Comparison of ENCODE assay signal across 25 cellular contexts in the genomic region with DNA sequence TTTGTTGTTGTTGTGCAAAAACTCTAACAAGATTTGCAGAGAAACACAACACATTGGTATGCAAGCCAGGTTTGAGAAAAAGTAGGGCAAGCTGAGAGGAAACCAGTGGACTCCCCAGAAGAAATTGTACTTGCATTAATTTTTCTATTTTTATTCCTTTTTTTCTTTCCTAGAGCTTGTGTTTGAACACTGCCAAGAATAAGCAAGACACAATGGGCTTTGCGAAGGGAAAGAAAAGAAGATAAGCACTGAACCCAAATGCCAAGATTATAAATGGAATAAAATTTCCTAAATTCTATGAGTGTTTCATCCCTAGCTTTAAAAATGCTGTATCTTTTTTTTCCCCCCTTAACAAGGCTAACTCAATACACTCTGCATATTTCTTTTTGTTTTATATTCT. TPM values are rescaled to one million over a fixed set of nuclear protein-coding genes. Genes with fewer than 3 reads are reported as not detected.
DNase-seq lines count a peak whose midpoint lies in the region; ATAC-seq and TF ChIP-seq lines count a peak whose summit lies in the region.
"Had no signal": no experiment of that assay in that cellular context is flagged by ENCODE, and none has a peak within 500 bp of the region (broad histone marks: within the 10 kb centered on the region; RNA-seq: fewer than 3 reads in every experiment).

No MANE protein-coding gene starts in this region.

- H3K9ac ChIP-seq in mesenchymal stem cell (ENCODE audit: low read length) = no peak overlapping the region

- no peaks in the 10 kb centered on the region for H3K27me3 ChIP-seq in mesenchymal stem cell (ENCODE audit: control insufficient read depth in 1 of 2, insufficient read depth in 1 of 2, low read length in 2 of 2)
- H3K27me3 ChIP-seq: adrenal gland, gastrocnemius medialis, suprapubic skin had no signal

- H3K4me1 ChIP-seq in mesenchymal stem cell (ENCODE audit: control insufficient read depth, insufficient read depth, low read depth, low read length) = peaks cover 1% of the 10 kb centered on the region
- H3K4me1 ChIP-seq: adrenal gland, gastrocnemius medialis, suprapubic skin had no signal

- H3K79me1 ChIP-seq in mesenchymal stem cell (replicated peaks; ENCODE audit: low read length, poor library complexity, severe bottlenecking) = no peaks in the 10 kb centered on the region

- no peak overlapping the region for H2BK15ac ChIP-seq in mesenchymal stem cell (ENCODE audit: low read depth, poor library complexity, severe bottlenecking)

- no peak overlapping the region for H3K23ac ChIP-seq in mesenchymal stem cell (ENCODE audit: low read length in 2 of 2)

- TF ChIP-seq CTCF in Calu3 (IDR thresholded peaks at IDR 0.05; ENCODE audit: unreplicated experiment) = no peak

- H2BK12ac ChIP-seq in mesenchymal stem cell (ENCODE audit: low read length in 2 of 2) = no peak overlapping the region

- CTCF ChIA-PET in activated CD4-positive, alpha-beta T cell treated with anti-CD3 and anti-CD28 coated beads, Interleukin-2, amount 10 ng/mL, durations not matched to agents 7 days and 5 days (lab: Charles Lee) = interaction anchor here (0.7 to 6.7 kb wide), 7 partner anchors 9 to 134 kb away, joined by 3 to 37 read pairs (median 3); no protein-coding TSS in a partner anchor
- CTCF ChIA-PET in Calu3 (lab: Charles Lee) = interaction anchor here (1.1 kb wide), 1 partner anchor 124 kb away, joined by 3 read pairs; no protein-coding TSS in a partner anchor

- H3K18ac ChIP-seq in mesenchymal stem cell (ENCODE audit: low read depth in 1 of 2, low read length in 2 of 2) = no peak overlapping the region

- peaks cover 94% of the 10 kb centered on the region for H3K4me1 Mint-ChIP-seq in activated CD4-positive, alpha-beta T cell treated with anti-CD3 and anti-CD28 coated beads, Interleukin-2, amount 10 ng/mL, durations not matched to agents 7 days and 5 days
- peaks cover 15% of the 10 kb centered on the region for H3K4me1 Mint-ChIP-seq in Calu3 (ENCODE audit: low read depth, unreplicated experiment)
- H3K4me1 Mint-ChIP-seq in activated T-helper 1 cell treated with anti-CD3 and anti-CD28 coated beads, Interleukin-12 subunit alpha, Interleukin-12 subunit beta, Interleukin-2, Interleukin-4 antibody, amounts not matched to agents 30 ng/mL and 10 ng/mL and 1 ng/mL, durations not matched to agents 14 hours and 24 hours and 36 hours (ENCODE audit: low read depth) = peaks cover 97% of the 10 kb centered on the region

- H3K27ac ChIP-seq in mesenchymal stem cell (ENCODE audit: low read length, poor library complexity, severe bottlenecking) = peak overlapping the region; percentile 89
- H3K27ac ChIP-seq in caudate nucleus (ENCODE audit: low read depth, low read length) = no peak overlapping the region
- H3K27ac ChIP-seq: adrenal gland, C4-2B, dorsolateral prefrontal cortex, gastrocnemius medialis, suprapubic skin had no signal

- peaks cover 5% of the 10 kb centered on the region for H3K9me3 Mint-ChIP-seq in activated CD4-positive, alpha-beta T cell treated with anti-CD3 and anti-CD28 coated beads, Interleukin-2, amount 10 ng/mL, durations not matched to agents 7 days and 5 days
- no peaks in the 10 kb centered on the region for H3K9me3 Mint-ChIP-seq in Calu3 (ENCODE audit: low read depth, unreplicated experiment)
- H3K9me3 Mint-ChIP-seq in activated T-helper 1 cell treated with anti-CD3 and anti-CD28 coated beads, Interleukin-12 subunit alpha, Interleukin-12 subunit beta, Interleukin-2, Interleukin-4 antibody, amounts not matched to agents 30 ng/mL and 10 ng/mL and 1 ng/mL, durations not matched to agents 14 hours and 24 hours and 36 hours = peaks cover 4% of the 10 kb centered on the region
- H3K9me3 Mint-ChIP-seq: activated B cell treated with CpG ODN at 0.5 μM for 24 hours had no signal

- no peak for ATAC-seq in sciatic nerve
- ATAC-seq: gastrocnemius medialis, GM12878 had no signal

- H3K36me3 Mint-ChIP-seq in activated CD4-positive, alpha-beta T cell treated with anti-CD3 and anti-CD28 coated beads, Interleukin-2, amount 10 ng/mL, durations not matched to agents 7 days and 5 days (ENCODE audit: low read depth) = peaks cover 14% of the 10 kb centered on the region
- H3K36me3 Mint-ChIP-seq in Calu3 (ENCODE audit: insufficient read depth, unreplicated experiment) = no peaks in the 10 kb centered on the region
- H3K36me3 Mint-ChIP-seq in activated T-helper 1 cell treated with anti-CD3 and anti-CD28 coated beads, Interleukin-12 subunit alpha, Interleukin-12 subunit beta, Interleukin-2, Interleukin-4 antibody, amounts not matched to agents 30 ng/mL and 10 ng/mL and 1 ng/mL, durations not matched to agents 14 hours and 24 hours and 36 hours (ENCODE audit: low read depth) = peaks cover 15% of the 10 kb centered on the region

- H4K91ac ChIP-seq in mesenchymal stem cell (ENCODE audit: low read length) = no peak overlapping the region

- no peak overlapping the region for H2BK5ac ChIP-seq in mesenchymal stem cell (ENCODE audit: low read depth, low read length, poor library complexity, severe bottlenecking)

- intact Hi-C loops in Calu3 (cut with micrococcal nuclease; ENCODE audit: unreplicated experiment) = no loop called here
- intact Hi-C loops in activated T-helper 1 cell treated with anti-CD3 and anti-CD28 coated beads, Interleukin-12 subunit alpha, Interleukin-12 subunit beta, Interleukin-2, Interleukin-4 antibody, amounts not matched to agents 30 ng/mL and 10 ng/mL and 1 ng/mL, durations not matched to agents 14 hours and 24 hours and 36 hours (cut with micrococcal nuclease) = loop anchor here (1.0 kb wide), 2 partner anchors 9 to 14 kb away; no protein-coding TSS in a partner anchor
- intact Hi-C loops in sciatic nerve (cut with DNase I) = no loop called here

- peak overlapping the region; percentile 45 for H3K4me2 ChIP-seq in mesenchymal stem cell (ENCODE audit: low read length, poor library complexity, severe bottlenecking)

- no peak overlapping the region for H2AK5ac ChIP-seq in mesenchymal stem cell (ENCODE audit: low read length, severe bottlenecking)

- no peak overlapping the region for H3K4me3 Mint-ChIP-seq in activated CD4-positive, alpha-beta T cell treated with anti-CD3 and anti-CD28 coated beads, Interleukin-2, amount 10 ng/mL, durations not matched to agents 7 days and 5 days
- H3K4me3 Mint-ChIP-seq in Calu3 (ENCODE audit: low read depth, unreplicated experiment) = peak overlapping the region; percentile 36
- peak overlapping the region; percentile 79 for H3K4me3 Mint-ChIP-seq in activated T-helper 1 cell treated with anti-CD3 and anti-CD28 coated beads, Interleukin-12 subunit alpha, Interleukin-12 subunit beta, Interleukin-2, Interleukin-4 antibody, amounts not matched to agents 30 ng/mL and 10 ng/mL and 1 ng/mL, durations not matched to agents 14 hours and 24 hours and 36 hours
- H3K4me3 Mint-ChIP-seq: activated B cell treated with CpG ODN at 0.5 μM for 24 hours, naive B cell had no signal

- no peak for DNase-seq in activated CD4-positive, alpha-beta T cell treated with anti-CD3 and anti-CD28 coated beads, Interleukin-2, amount 10 ng/mL, durations not matched to agents 7 days and 5 days
- DNase-seq in activated CD4-positive, alpha-beta T cell treated with anti-CD3 and anti-CD28 coated beads, Interleukin-2, amount 50 U/mL, for 48 hours = no peak
- DNase-seq in Calu3 (no peak), mesenchymal stem cell (no peak), caudate nucleus (lab: John Stamatoyannopoulos, UW) (no peak), A172 (ENCODE audit: low spot score) (no peak), sciatic nerve (ENCODE audit: low spot score) (no peak)
- no peak for DNase-seq in activated T-helper 1 cell treated with anti-CD3 and anti-CD28 coated beads, Interleukin-12 subunit alpha, Interleukin-12 subunit beta, Interleukin-2, Interleukin-4 antibody, amounts not matched to agents 30 ng/mL and 10 ng/mL and 1 ng/mL, durations not matched to agents 14 hours and 24 hours and 36 hours (ENCODE audit: low spot score)
- DNase-seq: activated B cell treated with CpG ODN at 0.5 μM for 24 hours; adrenal gland; dorsolateral prefrontal cortex; gastrocnemius medialis; H7; kidney; mammary epithelial cell; naive B cell; NCI-H1105; NCI-H526; posterior cingulate gyrus; SHP77; stimulated activated CD4-positive, alpha-beta T cell treated with anti-CD3 and anti-CD28 coated beads, Interleukin-4, amount 100 ng/mL, for 24 hours had no signal

- no CpG with 5 or more reads among the region's 1 CpG for WGBS in mesenchymal stem cell

- no peak overlapping the region for H2BK120ac ChIP-seq in mesenchymal stem cell (ENCODE audit: low read depth, low read length)

- no peaks in the 10 kb centered on the region for H3K9me3 ChIP-seq in mesenchymal stem cell (ENCODE audit: control insufficient read depth, low read length)
- H3K9me3 ChIP-seq: adrenal gland, gastrocnemius medialis, suprapubic skin had no signal

- BruUV-seq in Calu3 (replicated peaks; lab: Mats Ljungman, UMichigan) = no TSS peak

- H3K36me3 ChIP-seq in mesenchymal stem cell (ENCODE audit: control insufficient read depth in 1 of 2, insufficient read depth in 2 of 2, low read depth in 1 of 2, low read length in 2 of 2) = no peaks in the 10 kb centered on the region
- H3K36me3 ChIP-seq: adrenal gland, gastrocnemius medialis, suprapubic skin had no signal

- H4K8ac ChIP-seq in mesenchymal stem cell (ENCODE audit: low read length) = no peak overlapping the region

- H3K4me3 ChIP-seq in mesenchymal stem cell (ENCODE audit: insufficient read depth in 1 of 2, low read depth in 1 of 2, low read length in 2 of 2) = no peak overlapping the region
- H3K4me3 ChIP-seq: adrenal gland, gastrocnemius medialis, GM12878, suprapubic skin had no signal

- H3K27ac Mint-ChIP-seq in activated CD4-positive, alpha-beta T cell treated with anti-CD3 and anti-CD28 coated beads, Interleukin-2, amount 10 ng/mL, durations not matched to agents 7 days and 5 days = peak overlapping the region; percentile 65
- H3K27ac Mint-ChIP-seq in Calu3 (ENCODE audit: unreplicated experiment) = no peak overlapping the region
- peak overlapping the region; percentile 82 for H3K27ac Mint-ChIP-seq in activated T-helper 1 cell treated with anti-CD3 and anti-CD28 coated beads, Interleukin-12 subunit alpha, Interleukin-12 subunit beta, Interleukin-2, Interleukin-4 antibody, amounts not matched to agents 30 ng/mL and 10 ng/mL and 1 ng/mL, durations not matched to agents 14 hours and 24 hours and 36 hours
- H3K27ac Mint-ChIP-seq: activated B cell treated with CpG ODN at 0.5 μM for 24 hours had no signal

- POLR2A ChIA-PET in activated CD4-positive, alpha-beta T cell treated with anti-CD3 and anti-CD28 coated beads, Interleukin-2, amount 10 ng/mL, durations not matched to agents 7 days and 5 days (lab: Charles Lee) = interaction anchor here (0.6 to 1.7 kb wide), 2 partner anchors 17 to 23 kb away, joined by 4 to 6 read pairs; partner anchors contain the start of gene CYTIP

- H3K4ac ChIP-seq in mesenchymal stem cell (ENCODE audit: low read depth in 1 of 2, low read length in 2 of 2) = no peak overlapping the region

- no peaks in the 10 kb centered on the region for H3K27me3 Mint-ChIP-seq in activated CD4-positive, alpha-beta T cell treated with anti-CD3 and anti-CD28 coated beads, Interleukin-2, amount 10 ng/mL, durations not matched to agents 7 days and 5 days
- no peaks in the 10 kb centered on the region for H3K27me3 Mint-ChIP-seq in Calu3 (ENCODE audit: unreplicated experiment)
- no peaks in the 10 kb centered on the region for H3K27me3 Mint-ChIP-seq in activated T-helper 1 cell treated with anti-CD3 and anti-CD28 coated beads, Interleukin-12 subunit alpha, Interleukin-12 subunit beta, Interleukin-2, Interleukin-4 antibody, amounts not matched to agents 30 ng/mL and 10 ng/mL and 1 ng/mL, durations not matched to agents 14 hours and 24 hours and 36 hours (ENCODE audit: insufficient read depth)
- H3K27me3 Mint-ChIP-seq: activated B cell treated with CpG ODN at 0.5 μM for 24 hours, naive B cell had no signal

- no peak overlapping the region for H3K14ac ChIP-seq in mesenchymal stem cell (ENCODE audit: low read length in 2 of 2)

- H2AFZ ChIP-seq in mesenchymal stem cell (ENCODE audit: low read depth, low read length) = no peak overlapping the region

RNA-seq across cellular contexts. Expression of gene CYTIP, which starts 17.0 kb away (rescaled TPM):
- 100 to 1,000 TPM; 234 to 279 TPM for total RNA-seq in activated CD4-positive, alpha-beta T cell treated with anti-CD3 and anti-CD28 coated beads, Interleukin-2, amount 10 ng/mL, durations not matched to agents 7 days and 5 days
- total RNA-seq in Calu3 (2022) (not detected in 2 replicates), sciatic nerve (22.8 TPM)
- total RNA-seq in activated T-helper 1 cell treated with anti-CD3 and anti-CD28 coated beads, Interleukin-12 subunit alpha, Interleukin-12 subunit beta, Interleukin-2, Interleukin-4 antibody, amounts not matched to agents 30 ng/mL and 10 ng/mL and 1 ng/mL, durations not matched to agents 14 hours and 24 hours and 36 hours = 296 and 302 TPM in 2 replicates
- polyA plus RNA-seq in mesenchymal stem cell (2013, experiment 1 of 2) = 0.36 TPM
- polyA plus RNA-seq in mesenchymal stem cell (2013, experiment 2 of 2) = 0.32 TPM
- not detected in 2 replicates for total RNA-seq in A172 (2014; rRNA removed; shearing (Covaris generic))
- total RNA-seq: HT-29, mammary epithelial cell had no signal
- polyA plus RNA-seq: mammary epithelial cell had no signal

Comparison
In these comparisons a context has a peak if more than half of its experiments do, and no peak if none do; other contexts are left out.
1. RNA of gene CYTIP, which starts 17.0 kb away (total RNA-seq): 296 to 302 TPM in activated T-helper 1 cell treated with anti-CD3 and anti-CD28 coated beads, Interleukin-12 subunit alpha, Interleukin-12 subunit beta, Interleukin-2, Interleukin-4 antibody, amounts not matched to agents 30 ng/mL and 10 ng/mL and 1 ng/mL, durations not matched to agents 14 hours and 24 hours and 36 hours, 234 to 279 TPM in activated CD4-positive, alpha-beta T cell treated with anti-CD3 and anti-CD28 coated beads, Interleukin-2, amount 10 ng/mL, durations not matched to agents 7 days and 5 days and 22.8 TPM in sciatic nerve (single experiment); not detected in Calu3 and not detected in A172; every median in the first group is over 10 times any median in the second.